ENCODE assay signal across 22 cellular contexts in genomic region chr6:27414300-27414699, GRCh38.
"Had no signal": no experiment of that assay in that cellular context is flagged by ENCODE, and none has a peak within 500 bp of the region (broad histone marks: within the 10 kb centered on the region; RNA-seq: fewer than 3 reads in every experiment).

No MANE protein-coding gene starts in this region.

- DNase-seq: KBM-7, MV-4-11, NCI-H1048, NCI-H1105, NCI-H1417, NCI-H1436 treated with DMSO at 0.1 percent for 48 hours, NCI-H1694, NCI-H187 treated with DMSO at 0.1 percent for 48 hours, NCI-H2081, NCI-H2107, NCI-H226, NCI-H446, NCI-H510A, NCI-H524 treated with DMSO at 0.1 percent for 48 hours, NCI-H69, NCI-H774, OCI-M1, SHP77, T-helper 1 cell had no signal

- ATAC-seq: HepG2, SK-N-SH treated with all-trans-retinoic acid at 6 μM for 48 hours had no signal

- H3K27ac ChIP-seq: RWPE1 had no signal
